Comparison of ENCODE assay signal across 8 cellular contexts in genomic region chr13:49936085-49936942, GRCh38. TPM values are rescaled to one million over a fixed set of nuclear protein-coding genes. Genes with fewer than 3 reads are reported as not detected.
DNase-seq lines count a peak whose midpoint lies in the region; ATAC-seq and TF ChIP-seq lines count a peak whose summit lies in the region.

A gene with protein sequence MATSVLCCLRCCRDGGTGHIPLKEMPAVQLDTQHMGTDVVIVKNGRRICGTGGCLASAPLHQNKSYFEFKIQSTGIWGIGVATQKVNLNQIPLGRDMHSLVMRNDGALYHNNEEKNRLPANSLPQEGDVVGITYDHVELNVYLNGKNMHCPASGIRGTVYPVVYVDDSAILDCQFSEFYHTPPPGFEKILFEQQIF (minus strand): TSS chr13:49936340. CDS start chr13:49936235, 105 bp downstream.

- intact Hi-C loops in naive thymus-derived CD4-positive, alpha-beta T cell (cut with micrococcal nuclease), result loop anchor here (1.0 to 10.0 kb wide), 18 partner anchors 61 to 1516 kb away; partner anchors contain the start of genes CAB39L (in 2 of the 2), EBPL (in 2 of the 2), SETDB2 (in 2 of the 2) and TRIM13 (in 2 of the 2)

- H3K9me3 Mint-ChIP-seq in naive thymus-derived CD4-positive, alpha-beta T cell, result no peaks in the 10 kb centered on the region
- no peaks in the 10 kb centered on the region for H3K9me3 Mint-ChIP-seq in stimulated activated memory B cell treated with anti-CD40 and anti-IgM and Interleukin-4, amounts not matched to agents 10 μg/mL and 1 μg/mL and 100 μg/mL, for 72 hours

- H3K4me3 Mint-ChIP-seq in naive thymus-derived CD4-positive, alpha-beta T cell, result peak within 1 kb of the TSS; percentile 86 to 99 (median 96)
- H3K4me3 Mint-ChIP-seq in stimulated activated memory B cell treated with anti-CD40 and anti-IgM and Interleukin-4, amounts not matched to agents 10 μg/mL and 1 μg/mL and 100 μg/mL, for 72 hours, result peak within 1 kb of the TSS; percentile 78

- H3K27me3 Mint-ChIP-seq in naive thymus-derived CD4-positive, alpha-beta T cell, result peaks cover 0 to 33% (median 0%) of the 10 kb centered on the region in 5 donors
- H3K27me3 Mint-ChIP-seq in stimulated activated memory B cell treated with anti-CD40 and anti-IgM and Interleukin-4, amounts not matched to agents 10 μg/mL and 1 μg/mL and 100 μg/mL, for 72 hours, result no peaks in the 10 kb centered on the region

- peaks cover 0 to 11% (median 0%) of the 10 kb centered on the region in 3 experiments for H3K36me3 ChIP-seq in naive thymus-derived CD4-positive, alpha-beta T cell (ENCODE audit: control insufficient read depth in 2 of 3, insufficient read depth in 3 of 3, low read length in 3 of 3)

- peak; percentile 98 for ATAC-seq in naive thymus-derived CD4-positive, alpha-beta T cell
- peak; percentile 99 for ATAC-seq in stimulated activated memory B cell treated with anti-CD40 and anti-IgM and Interleukin-4, amounts not matched to agents 10 μg/mL and 1 μg/mL and 100 μg/mL, for 72 hours

- H3K4me1 ChIP-seq in naive thymus-derived CD4-positive, alpha-beta T cell (ENCODE audit: control insufficient read depth in 2 of 2, insufficient read depth in 2 of 2, low read length in 2 of 2), result peaks cover 10 to 14% of the 10 kb centered on the region in 2 donors

- H3K9me3 ChIP-seq in naive thymus-derived CD4-positive, alpha-beta T cell (ENCODE audit: control insufficient read depth in 2 of 3, low read length in 3 of 3), result no peaks in the 10 kb centered on the region

- CTCF ChIA-PET in naive thymus-derived CD4-positive, alpha-beta T cell (lab: Charles Lee), result interaction anchor here (0.6 to 1.0 kb wide), 4 partner anchors 33 to 975 kb away, joined by 3 to 5 read pairs (median 3); no protein-coding TSS in a partner anchor

- peak; percentile 66 for TF ChIP-seq CTCF in fibroblast of mammary gland (conservative IDR thresholded peaks at IDR 0.05; ENCODE audit: control insufficient read depth, insufficient read depth, low read depth, low read length)

- DNase-seq in ELR (ENCODE audit: low read depth) (peak; percentile 98), GOT3 (lab: John Stamatoyannopoulos, UW) (peak; percentile 90), LHCN-M2 (ENCODE audit: low read depth) (peak; percentile 97), RKO (ENCODE audit: low spot score) (peak; percentile 97), fibroblast of mammary gland (ENCODE audit: low read depth) (peak; percentile 97)
- peak; percentile 89 to 92 for DNase-seq in activated T-helper 1 cell treated with anti-CD3 and anti-CD28 coated beads, Interleukin-2, amount 50 U/mL, for 16 hours (ENCODE audit: low read depth in 1 of 2, low spot score in 1 of 2)
- DNase-seq in naive thymus-derived CD4-positive, alpha-beta T cell, result peak; percentile 82 to 99 (median 90)

- H3K27ac ChIP-seq in naive thymus-derived CD4-positive, alpha-beta T cell (ENCODE audit: low read depth, low read length), result peak within 1 kb of the TSS; percentile 69

- H3K4me1 Mint-ChIP-seq in naive thymus-derived CD4-positive, alpha-beta T cell, result peaks cover 12 to 28% (median 15%) of the 10 kb centered on the region in 7 donors
- peaks cover 36% of the 10 kb centered on the region for H3K4me1 Mint-ChIP-seq in stimulated activated memory B cell treated with anti-CD40 and anti-IgM and Interleukin-4, amounts not matched to agents 10 μg/mL and 1 μg/mL and 100 μg/mL, for 72 hours

- H3K36me3 Mint-ChIP-seq in naive thymus-derived CD4-positive, alpha-beta T cell, result no peaks in the 10 kb centered on the region
- H3K36me3 Mint-ChIP-seq in stimulated activated memory B cell treated with anti-CD40 and anti-IgM and Interleukin-4, amounts not matched to agents 10 μg/mL and 1 μg/mL and 100 μg/mL, for 72 hours, result no peaks in the 10 kb centered on the region

- no peaks in the 10 kb centered on the region for H3K27me3 ChIP-seq in naive thymus-derived CD4-positive, alpha-beta T cell (ENCODE audit: control insufficient read depth in 2 of 2, insufficient read depth in 2 of 2, low read length in 2 of 2)

- H3K27ac Mint-ChIP-seq in naive thymus-derived CD4-positive, alpha-beta T cell, result peak within 1 kb of the TSS; percentile 74 to 95 (median 86)
- H3K27ac Mint-ChIP-seq in stimulated activated memory B cell treated with anti-CD40 and anti-IgM and Interleukin-4, amounts not matched to agents 10 μg/mL and 1 μg/mL and 100 μg/mL, for 72 hours, result peak within 1 kb of the TSS; percentile 68

- POLR2A ChIA-PET in naive thymus-derived CD4-positive, alpha-beta T cell (lab: Charles Lee), result interaction anchor here (0.8 to 1.7 kb wide), 6 partner anchors 8 to 973 kb away, joined by 3 to 9 read pairs (median 4); partner anchors contain the start of genes RNASEH2B and TRIM13

- H3K4me3 ChIP-seq in fibroblast of mammary gland (ENCODE audit: control insufficient read depth, low read depth, low read length), result peak within 1 kb of the TSS; percentile 78
- peak within 1 kb of the TSS; percentile 99 for H3K4me3 ChIP-seq in naive thymus-derived CD4-positive, alpha-beta T cell (ENCODE audit: low read length)

RNA-seq across cellular contexts. Expression of the gene that starts here (rescaled TPM):
- 14.3 and 16.9 TPM in 2 replicates for total RNA-seq in LHCN-M2 (2014; rRNA removed)
- 15.5 TPM for polyA plus RNA-seq in LHCN-M2 (2012)
- 1 to 10 TPM; 1.7 to 3.1 (median 2.3) TPM for total RNA-seq in naive thymus-derived CD4-positive, alpha-beta T cell
- 1 to 10 TPM; 1.5 to 1.7 TPM for polyA plus RNA-seq in naive thymus-derived CD4-positive, alpha-beta T cell

Comparison
In these comparisons a context has a peak if more than half of its experiments do, and no peak if none do; other contexts are left out.
1. Peak in every context shown above with its lines: DNase-seq, ATAC-seq, H3K4me3 ChIP-seq and H3K27ac ChIP-seq.